ENCODE assay signal across 19 cellular contexts in genomic region chr5:73378070-73378469, GRCh38.
DNase-seq lines count a peak whose midpoint lies in the region; TF ChIP-seq lines count a peak whose summit lies in the region.
"Had no signal": no experiment of that assay in that cellular context is flagged by ENCODE, and none has a peak within 500 bp of the region (broad histone marks: within the 10 kb centered on the region; RNA-seq: fewer than 3 reads in every experiment).

No MANE protein-coding gene starts in this region.

- peak; percentile 14 for DNase-seq in NCI-H510A treated with DMSO at 0.1 percent for 48 hours (lab: John Stamatoyannopoulos, UW)
- DNase-seq in NCI-H510A (lab: John Stamatoyannopoulos, UW): no peak
- DNase-seq in NCI-H345 treated with DMSO at 0.1 percent for 48 hours (lab: John Stamatoyannopoulos, UW; ENCODE audit: unreplicated experiment): peak; percentile 16
- peak; percentile 76 for DNase-seq in fibroblast of villous mesenchyme (ENCODE audit: low read depth)
- no peak for DNase-seq in NAMALWA (ENCODE audit: low spot score)
- no peak for DNase-seq in T1000 (lab: John Stamatoyannopoulos, UW)
- DNase-seq in HuH-7 (ENCODE audit: low spot score): no peak
- no peak for DNase-seq in NCI-H1092 (lab: John Stamatoyannopoulos, UW)
- DNase-seq: activated CD4-positive, alpha-beta memory T cell treated with anti-CD3 and anti-CD28 coated beads for 36 hours; activated naive CD4-positive, alpha-beta T cell treated with anti-CD3 and anti-CD28 coated beads, Interleukin-2, amount 50 U/mL, for 16 hours; activated T-cell treated with anti-CD3 and anti-CD28 coated beads, Interleukin-2, amount 50 U/mL, for 48 hours; CD4-positive, alpha-beta T cell; colonic mucosa; foreskin keratinocyte; hypothalamus; kidney; mesendoderm; MV-4-11; WERI-Rb-1 had no signal

- H3K4me3 ChIP-seq in fibroblast of villous mesenchyme (ENCODE audit: low read depth, low read length): no peak overlapping the region
- H3K4me3 ChIP-seq: colonic mucosa had no signal

- no peak for TF ChIP-seq CTCF in fibroblast of villous mesenchyme (IDR thresholded peaks at IDR 0.05; ENCODE audit: insufficient read depth, low read depth, low read length)

Comparison
In these comparisons a context has a peak if more than half of its experiments do, and no peak if none do; other contexts are left out.
1. DNase-seq: peak in NCI-H510A treated with DMSO at 0.1 percent for 48 hours (single experiment), NCI-H345 treated with DMSO at 0.1 percent for 48 hours (single experiment) and fibroblast of villous mesenchyme (single experiment); none in NCI-H510A (single experiment), NAMALWA (single experiment), T1000 (single experiment), HuH-7 (single experiment) and NCI-H1092 (single experiment).